Comparison of ENCODE assay signal across 32 cellular contexts in genomic region chr1:184906771-184907170, GRCh38.
DNase-seq lines count a peak whose midpoint lies in the region; ATAC-seq and TF ChIP-seq lines count a peak whose summit lies in the region.
"Had no signal": no experiment of that assay in that cellular context is flagged by ENCODE, and none has a peak within 500 bp of the region (broad histone marks: within the 10 kb centered on the region; RNA-seq: fewer than 3 reads in every experiment).

No MANE protein-coding gene starts in this region.

- no peaks in the 10 kb centered on the region for H3K9me3 ChIP-seq in right atrium auricular region
- H3K9me3 ChIP-seq: A549, left lung, MG63, stomach, transverse colon had no signal

- no peak overlapping the region for H3K4me3 Mint-ChIP-seq in stimulated activated memory B cell treated with anti-CD40 and anti-IgM and Interleukin-4, amounts not matched to agents 10 μg/mL and 1 μg/mL and 100 μg/mL, for 72 hours
- H3K4me3 Mint-ChIP-seq: activated CD4-positive, alpha-beta memory T cell treated with anti-CD3 and anti-CD28 coated beads, Interleukin-2, amount 10 ng/mL, durations not matched to agents 7 days and 5 days; central memory CD8-positive, alpha-beta T cell; mesothelial cell of epicardium; natural killer cell; T-helper 1 cell treated with Interleukin-12 subunit alpha and Interleukin-12 subunit beta and Interleukin-4 antibody, amounts not matched to agents 30 μg/mL and 1 μg/mL, for 36 hours had no signal

- peaks cover 0 to 69% of the 10 kb centered on the region in 2 donors for H3K4me1 ChIP-seq in right atrium auricular region

- no peaks in the 10 kb centered on the region for H3K36me3 ChIP-seq in right atrium auricular region
- H3K36me3 ChIP-seq: left lung, MG63, stomach, transverse colon had no signal

- no peaks in the 10 kb centered on the region for H3K36me3 Mint-ChIP-seq in stimulated activated memory B cell treated with anti-CD40 and anti-IgM and Interleukin-4, amounts not matched to agents 10 μg/mL and 1 μg/mL and 100 μg/mL, for 72 hours
- H3K36me3 Mint-ChIP-seq: mesothelial cell of epicardium, natural killer cell had no signal

- no peaks in the 10 kb centered on the region for H3K27me3 ChIP-seq in right atrium auricular region
- H3K27me3 ChIP-seq: left lung, MG63, stomach had no signal

- H3K27ac Mint-ChIP-seq in stimulated activated memory B cell treated with anti-CD40 and anti-IgM and Interleukin-4, amounts not matched to agents 10 μg/mL and 1 μg/mL and 100 μg/mL, for 72 hours, result no peak overlapping the region
- H3K27ac Mint-ChIP-seq: activated CD4-positive, alpha-beta memory T cell treated with anti-CD3 and anti-CD28 coated beads, Interleukin-2, amount 10 ng/mL, durations not matched to agents 7 days and 5 days; mesothelial cell of epicardium; natural killer cell; T-helper 1 cell treated with Interleukin-12 subunit alpha and Interleukin-12 subunit beta and Interleukin-4 antibody, amounts not matched to agents 30 μg/mL and 1 μg/mL, for 36 hours had no signal

- H3K4me3 ChIP-seq in right atrium auricular region, result no peak overlapping the region
- no peak overlapping the region for H3K4me3 ChIP-seq in fibroblast of pulmonary artery (replicated peaks; ENCODE audit: low read depth, low read length)
- H3K4me3 ChIP-seq: A549, dorsolateral prefrontal cortex, left lung, MG63, skin epidermis, stomach, transverse colon had no signal

- no peaks in the 10 kb centered on the region for H3K9me3 Mint-ChIP-seq in stimulated activated memory B cell treated with anti-CD40 and anti-IgM and Interleukin-4, amounts not matched to agents 10 μg/mL and 1 μg/mL and 100 μg/mL, for 72 hours
- H3K9me3 Mint-ChIP-seq: central memory CD8-positive, alpha-beta T cell; mesothelial cell of epicardium; natural killer cell had no signal

- intact Hi-C loops in left ventricle myocardium superior (cut with micrococcal nuclease), result no loop called here

- H3K27ac ChIP-seq in right atrium auricular region, result peak overlapping the region; percentile 9 to 82
- H3K27ac ChIP-seq: A549, dorsolateral prefrontal cortex, left lung, skin epidermis, transverse colon had no signal

- ATAC-seq in left ventricle myocardium superior, result no peak
- ATAC-seq in stimulated activated memory B cell treated with anti-CD40 and anti-IgM and Interleukin-4, amounts not matched to agents 10 μg/mL and 1 μg/mL and 100 μg/mL, for 72 hours, result no peak
- ATAC-seq: A549, natural killer cell had no signal

- no peak for DNase-seq in right atrium auricular region (ENCODE audit: low spot score)
- DNase-seq in left ventricle myocardium superior, result no peak
- peak; percentile 65 for DNase-seq in amniotic epithelial cell (ENCODE audit: low read depth)
- DNase-seq in fibroblast of pulmonary artery (ENCODE audit: low read depth), result peak; percentile 38
- DNase-seq in T-helper 9 cell, result no peak
- no peak for DNase-seq in dedifferentiated amniotic fluid mesenchymal stem cell (ENCODE audit: extremely low spot score)
- no peak for DNase-seq in middle frontal gyrus (ENCODE audit: extremely low spot score, low spot score)
- DNase-seq: activated CD4-positive, alpha-beta memory T cell treated with anti-CD3 and anti-CD28 coated beads, Interleukin-2, amount 10 ng/mL, durations not matched to agents 7 days and 5 days; activated CD4-positive, alpha-beta T cell treated with anti-CD3 and anti-CD28 coated beads for 1 hour; activated CD8-positive, alpha-beta memory T cell treated with anti-CD3 and anti-CD28 coated beads, Interleukin-2, amount 50 U/mL, for 48 hours; activated naive CD4-positive, alpha-beta T cell treated with anti-CD3 and anti-CD28 coated beads, Interleukin-2, amount 50 U/mL, for 16 hours; anterior cingulate cortex; DMS79; dorsolateral prefrontal cortex; hippocampal formation; KG1; left lung; MG63; natural killer cell; NCI-H1436; NCI-H446; NCI-H82; occipital lobe; RPMI8226; stomach; transverse colon had no signal

- peaks cover 13% of the 10 kb centered on the region for H3K4me1 Mint-ChIP-seq in stimulated activated memory B cell treated with anti-CD40 and anti-IgM and Interleukin-4, amounts not matched to agents 10 μg/mL and 1 μg/mL and 100 μg/mL, for 72 hours

- TF ChIP-seq CTCF in right atrium auricular region (IDR thresholded peaks at IDR 0.05), result no peak
- TF ChIP-seq CTCF in fibroblast of pulmonary artery (IDR thresholded peaks at IDR 0.05; ENCODE audit: low read length, missing control alignments), result no peak

- no peaks in the 10 kb centered on the region for H3K27me3 Mint-ChIP-seq in stimulated activated memory B cell treated with anti-CD40 and anti-IgM and Interleukin-4, amounts not matched to agents 10 μg/mL and 1 μg/mL and 100 μg/mL, for 72 hours
- H3K27me3 Mint-ChIP-seq: activated CD4-positive, alpha-beta memory T cell treated with anti-CD3 and anti-CD28 coated beads, Interleukin-2, amount 10 ng/mL, durations not matched to agents 7 days and 5 days; central memory CD8-positive, alpha-beta T cell had no signal

Comparison
In these comparisons a context has a peak if more than half of its experiments do, and no peak if none do; other contexts are left out.
1. DNase-seq: peak in amniotic epithelial cell (single experiment) and fibroblast of pulmonary artery (single experiment); none in right atrium auricular region (single experiment), left ventricle myocardium superior (single experiment), T-helper 9 cell (single experiment), dedifferentiated amniotic fluid mesenchymal stem cell (single experiment) and middle frontal gyrus (single experiment).